36 cellular contexts compared by ENCODE assay signal in the genomic region with DNA sequence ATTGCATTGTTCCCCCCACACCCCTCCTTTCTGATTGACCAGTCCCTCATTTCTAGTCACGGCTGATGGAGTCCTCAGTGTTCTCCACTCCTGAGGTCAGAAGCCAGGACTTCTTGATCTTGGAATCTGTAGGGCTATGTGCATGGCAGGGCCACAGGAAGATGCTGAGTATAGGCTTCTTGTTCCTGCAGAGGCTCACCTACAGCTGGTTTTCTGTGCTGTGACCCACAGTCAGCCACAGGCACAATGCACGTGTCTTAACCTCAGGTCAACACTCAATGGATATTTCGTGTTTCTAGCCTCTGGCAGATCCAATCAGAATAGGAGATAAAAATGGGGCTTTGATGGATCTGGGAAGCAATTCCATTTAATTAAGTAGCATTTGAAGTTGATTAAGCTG. TPM values are rescaled to one million over a fixed set of nuclear protein-coding genes. Genes with fewer than 3 reads are reported as not detected.
"Had no signal": no experiment of that assay in that cellular context is flagged by ENCODE, and none has a peak within 500 bp of the region (broad histone marks: within the 10 kb centered on the region; RNA-seq: fewer than 3 reads in every experiment).

No MANE protein-coding gene starts in this region.

- H3K4me3 ChIP-seq: adrenal gland, body of pancreas, breast epithelium had no signal

- H3K4me1 Mint-ChIP-seq: activated B cell treated with CpG ODN at 0.5 μM for 24 hours; activated CD4-positive, alpha-beta T cell treated with anti-CD3 and anti-CD28 coated beads, Interleukin-2, amount 10 ng/mL, durations not matched to agents 24 days and 14 days; activated CD8-positive, alpha-beta memory T cell treated with anti-CD3 and anti-CD28 coated beads, Interleukin-2, amount 10 ng/mL, durations not matched to agents 7 days and 5 days; activated naive CD8-positive, alpha-beta T cell treated with anti-CD3 and anti-CD28 coated beads for 36 hours had no signal

- H3K4me1 ChIP-seq: adrenal gland, body of pancreas, breast epithelium had no signal

- H3K27ac Mint-ChIP-seq: activated B cell treated with CpG ODN at 0.5 μM for 24 hours; activated CD4-positive, alpha-beta memory T cell treated with anti-CD3 and anti-CD28 coated beads for 36 hours; activated CD4-positive, alpha-beta T cell treated with anti-CD3 and anti-CD28 coated beads, Interleukin-2, amount 10 ng/mL, durations not matched to agents 24 days and 14 days; activated CD8-positive, alpha-beta memory T cell treated with anti-CD3 and anti-CD28 coated beads, Interleukin-2, amount 10 ng/mL, durations not matched to agents 7 days and 5 days; activated CD8-positive, alpha-beta T cell treated with anti-CD3 and anti-CD28 coated beads, Interleukin-2, amount 10 ng/mL, durations not matched to agents 7 days and 5 days; activated naive CD4-positive, alpha-beta T cell treated with anti-CD3 and anti-CD28 coated beads for 36 hours; activated naive CD4-positive, alpha-beta T cell treated with anti-CD3 and anti-CD28 coated beads, Interleukin-2, amount 50 U/mL, for 72 hours; activated naive CD8-positive, alpha-beta T cell treated with anti-CD3 and anti-CD28 coated beads for 36 hours; activated T-cell treated with anti-CD3 and anti-CD28 coated beads, Interleukin-2, amount 50 U/mL, for 24 hours; activated T-helper 2 cell treated with anti-CD3 and anti-CD28 coated beads, Interferon-gamma antibody, Interleukin-2, Interleukin-4, amounts not matched to agents 10 μg/mL and 5 μg/mL and 100 μg/mL, durations not matched to agents 14 hours and 24 hours and 36 hours; T-helper 1 cell treated with Interleukin-12 subunit alpha and Interleukin-12 subunit beta and Interleukin-4 antibody, amounts not matched to agents 30 μg/mL and 1 μg/mL, for 36 hours; T-helper 2 cell treated with Interferon-gamma antibody and Interleukin-4, amounts not matched to agents 5 μg/mL and 100 μg/mL, for 36 hours had no signal

- H3K36me3 Mint-ChIP-seq: activated CD4-positive, alpha-beta memory T cell treated with anti-CD3 and anti-CD28 coated beads for 36 hours; activated CD8-positive, alpha-beta memory T cell treated with anti-CD3 and anti-CD28 coated beads, Interleukin-2, amount 10 ng/mL, durations not matched to agents 7 days and 5 days; activated naive CD4-positive, alpha-beta T cell treated with anti-CD3 and anti-CD28 coated beads, Interleukin-2, amount 50 U/mL, for 72 hours; activated naive CD8-positive, alpha-beta T cell treated with anti-CD3 and anti-CD28 coated beads for 36 hours had no signal

- ATAC-seq: activated CD8-positive, alpha-beta memory T cell treated with anti-CD3 and anti-CD28 coated beads, Interleukin-2, amount 10 ng/mL, durations not matched to agents 7 days and 5 days; activated CD8-positive, alpha-beta T cell treated with anti-CD3 and anti-CD28 coated beads, Interleukin-2, amount 10 ng/mL, durations not matched to agents 7 days and 5 days; activated naive CD4-positive, alpha-beta T cell treated with anti-CD3 and anti-CD28 coated beads, Interleukin-2, amount 50 U/mL, for 72 hours; body of pancreas had no signal

- H3K27ac ChIP-seq: adrenal gland, body of pancreas, brain microvascular endothelial cell, breast epithelium, VCaP had no signal

- H3K9me3 ChIP-seq: adrenal gland, body of pancreas, breast epithelium had no signal

- H3K27me3 ChIP-seq: adrenal gland, body of pancreas, brain microvascular endothelial cell, breast epithelium had no signal

- H3K9me3 Mint-ChIP-seq: activated B cell treated with CpG ODN at 0.5 μM for 24 hours; activated CD4-positive, alpha-beta memory T cell treated with anti-CD3 and anti-CD28 coated beads for 36 hours; activated CD4-positive, alpha-beta T cell treated with anti-CD3 and anti-CD28 coated beads, Interleukin-2, amount 10 ng/mL, durations not matched to agents 24 days and 14 days; activated naive CD4-positive, alpha-beta T cell treated with anti-CD3 and anti-CD28 coated beads for 36 hours; activated naive CD4-positive, alpha-beta T cell treated with anti-CD3 and anti-CD28 coated beads, Interleukin-2, amount 50 U/mL, for 72 hours; activated naive CD8-positive, alpha-beta T cell treated with anti-CD3 and anti-CD28 coated beads for 36 hours; activated T-cell treated with anti-CD3 and anti-CD28 coated beads, Interleukin-2, amount 50 U/mL, for 24 hours; activated T-helper 2 cell treated with anti-CD3 and anti-CD28 coated beads, Interferon-gamma antibody, Interleukin-2, Interleukin-4, amounts not matched to agents 10 μg/mL and 5 μg/mL and 100 μg/mL, durations not matched to agents 14 hours and 24 hours and 36 hours; T-helper 1 cell treated with Interleukin-12 subunit alpha and Interleukin-12 subunit beta and Interleukin-4 antibody, amounts not matched to agents 30 μg/mL and 1 μg/mL, for 36 hours; T-helper 2 cell treated with Interferon-gamma antibody and Interleukin-4, amounts not matched to agents 5 μg/mL and 100 μg/mL, for 36 hours had no signal

- DNase-seq: activated B cell treated with CpG ODN at 0.5 μM for 24 hours; activated CD4-positive, alpha-beta memory T cell treated with anti-CD3 and anti-CD28 coated beads for 36 hours; activated CD4-positive, alpha-beta T cell treated with anti-CD3 and anti-CD28 coated beads for 4 hours; activated CD4-positive, alpha-beta T cell treated with anti-CD3 and anti-CD28 coated beads, Interleukin-2, amount 10 ng/mL, durations not matched to agents 24 days and 14 days; activated CD4-positive, alpha-beta T cell treated with anti-CD3 and anti-CD28 coated beads, Interleukin-2, amount 50 U/mL, for 1 hour; activated CD4-positive, alpha-beta T cell treated with anti-CD3 and anti-CD28 coated beads, Interleukin-2, amount 50 U/mL, for 4 hours; activated CD4-positive, CD25-positive, alpha-beta regulatory T cell treated with anti-CD3 and anti-CD28 coated beads, Interleukin-2, amount 50 U/mL, for 72 hours; activated CD8-positive, alpha-beta memory T cell treated with anti-CD3 and anti-CD28 coated beads for 24 hours; activated CD8-positive, alpha-beta memory T cell treated with anti-CD3 and anti-CD28 coated beads, Interleukin-2, amount 50 U/mL, for 48 hours; activated CD8-positive, alpha-beta T cell treated with anti-CD3 and anti-CD28 coated beads, Interleukin-2, amount 10 ng/mL, durations not matched to agents 7 days and 5 days; activated effector memory CD4-positive, alpha-beta T cell treated with anti-CD3 and anti-CD28 coated beads, Interleukin-2, amount 50 U/mL, for 16 hours; activated gamma-delta T cell treated with Interleukin-2 at 50 U/mL for 16 hours; activated naive CD4-positive, alpha-beta T cell; activated naive CD4-positive, alpha-beta T cell treated with anti-CD3 and anti-CD28 coated beads for 36 hours; activated naive CD4-positive, alpha-beta T cell treated with anti-CD3 and anti-CD28 coated beads, Interleukin-2, amount 50 U/mL, for 16 hours; activated naive CD8-positive, alpha-beta T cell treated with anti-CD3 and anti-CD28 coated beads for 36 hours; activated T-cell treated with anti-CD3 and anti-CD28 coated beads, Interleukin-2, amount 50 U/mL, for 24 hours; activated T-cell treated with anti-CD3 and anti-CD28 coated beads, Interleukin-2, amount 50 U/mL, for 48 hours; adrenal gland; amniotic stem cell; aorta; body of pancreas; brain microvascular endothelial cell; central memory CD4-positive, alpha-beta T cell; T-helper 1 cell; T-helper 2 cell; T-helper 9 cell had no signal

- H3K4me3 Mint-ChIP-seq: activated B cell treated with CpG ODN at 0.5 μM for 24 hours; activated CD4-positive, alpha-beta memory T cell treated with anti-CD3 and anti-CD28 coated beads for 36 hours; activated CD4-positive, alpha-beta T cell treated with anti-CD3 and anti-CD28 coated beads, Interleukin-2, amount 10 ng/mL, durations not matched to agents 24 days and 14 days; activated CD8-positive, alpha-beta memory T cell treated with anti-CD3 and anti-CD28 coated beads, Interleukin-2, amount 10 ng/mL, durations not matched to agents 7 days and 5 days; activated CD8-positive, alpha-beta T cell treated with anti-CD3 and anti-CD28 coated beads, Interleukin-2, amount 10 ng/mL, durations not matched to agents 7 days and 5 days; activated naive CD4-positive, alpha-beta T cell treated with anti-CD3 and anti-CD28 coated beads for 36 hours; activated naive CD8-positive, alpha-beta T cell treated with anti-CD3 and anti-CD28 coated beads for 36 hours; activated T-cell treated with anti-CD3 and anti-CD28 coated beads, Interleukin-2, amount 50 U/mL, for 24 hours; T-helper 1 cell treated with Interleukin-12 subunit alpha and Interleukin-12 subunit beta and Interleukin-4 antibody, amounts not matched to agents 30 μg/mL and 1 μg/mL, for 36 hours; T-helper 2 cell treated with Interferon-gamma antibody and Interleukin-4, amounts not matched to agents 5 μg/mL and 100 μg/mL, for 36 hours had no signal

- H3K36me3 ChIP-seq: adrenal gland, brain microvascular endothelial cell, breast epithelium had no signal

RNA-seq across cellular contexts. Expression of a gene that starts 14.3 kb away (rescaled TPM):
- total RNA-seq: activated B cell treated with CpG ODN at 0.5 μM for 24 hours; activated CD4-positive, alpha-beta memory T cell treated with anti-CD3 and anti-CD28 coated beads for 36 hours; activated CD4-positive, alpha-beta T cell treated with anti-CD3 and anti-CD28 coated beads, Interleukin-2, amount 10 ng/mL, durations not matched to agents 24 days and 14 days; activated CD8-positive, alpha-beta memory T cell treated with anti-CD3 and anti-CD28 coated beads, Interleukin-2, amount 10 ng/mL, durations not matched to agents 7 days and 5 days; activated CD8-positive, alpha-beta T cell treated with anti-CD3 and anti-CD28 coated beads, Interleukin-2, amount 10 ng/mL, durations not matched to agents 7 days and 5 days; activated naive CD4-positive, alpha-beta T cell treated with anti-CD3 and anti-CD28 coated beads for 36 hours; activated naive CD4-positive, alpha-beta T cell treated with anti-CD3 and anti-CD28 coated beads, Interleukin-2, amount 50 U/mL, for 72 hours; activated naive CD8-positive, alpha-beta T cell treated with anti-CD3 and anti-CD28 coated beads for 36 hours; activated T-helper 2 cell treated with anti-CD3 and anti-CD28 coated beads, Interferon-gamma antibody, Interleukin-2, Interleukin-4, amounts not matched to agents 10 μg/mL and 5 μg/mL and 100 μg/mL, durations not matched to agents 14 hours and 24 hours and 36 hours had no signal

RNA-seq across cellular contexts. Expression of a gene that starts 57.4 kb away (rescaled TPM):
- total RNA-seq: activated B cell treated with CpG ODN at 0.5 μM for 24 hours; activated CD4-positive, alpha-beta memory T cell treated with anti-CD3 and anti-CD28 coated beads for 36 hours; activated CD4-positive, alpha-beta T cell treated with anti-CD3 and anti-CD28 coated beads, Interleukin-2, amount 10 ng/mL, durations not matched to agents 24 days and 14 days; activated CD8-positive, alpha-beta memory T cell treated with anti-CD3 and anti-CD28 coated beads, Interleukin-2, amount 10 ng/mL, durations not matched to agents 7 days and 5 days; activated CD8-positive, alpha-beta T cell treated with anti-CD3 and anti-CD28 coated beads, Interleukin-2, amount 10 ng/mL, durations not matched to agents 7 days and 5 days; activated naive CD4-positive, alpha-beta T cell treated with anti-CD3 and anti-CD28 coated beads for 36 hours; activated naive CD4-positive, alpha-beta T cell treated with anti-CD3 and anti-CD28 coated beads, Interleukin-2, amount 50 U/mL, for 72 hours; activated naive CD8-positive, alpha-beta T cell treated with anti-CD3 and anti-CD28 coated beads for 36 hours; activated T-helper 2 cell treated with anti-CD3 and anti-CD28 coated beads, Interferon-gamma antibody, Interleukin-2, Interleukin-4, amounts not matched to agents 10 μg/mL and 5 μg/mL and 100 μg/mL, durations not matched to agents 14 hours and 24 hours and 36 hours; adrenal gland; aorta; astrocyte; body of pancreas; breast epithelium; cardiac septum had no signal
